9 cellular contexts compared by ENCODE assay signal in genomic region chr19:12331211-12331941, GRCh38. TPM values are rescaled to one million over a fixed set of nuclear protein-coding genes. Genes with fewer than 3 reads are reported as not detected.
DNase-seq lines count a peak whose midpoint lies in the region; ATAC-seq and TF ChIP-seq lines count a peak whose summit lies in the region.
"Had no signal": no experiment of that assay in that cellular context is flagged by ENCODE, and none has a peak within 500 bp of the region (broad histone marks: within the 10 kb centered on the region; RNA-seq: fewer than 3 reads in every experiment).

No MANE protein-coding gene starts in this region.

- DNase-seq in activated effector memory CD4-positive, alpha-beta T cell treated with Interleukin-2 at 50 U/mL for 16 hours, result peak; percentile 1
- DNase-seq in psoas muscle (no peak), COLO668 (lab: John Stamatoyannopoulos, UW; ENCODE audit: unreplicated experiment) (no peak), medulla oblongata (ENCODE audit: extremely low spot score) (no peak), upper lobe of right lung (no peak)

- H3K36me3 ChIP-seq in OCI-LY3 (replicated peaks; ENCODE audit: low read depth, low read length), result peaks cover 3% of the 10 kb centered on the region
- no peaks in the 10 kb centered on the region for H3K36me3 ChIP-seq in psoas muscle (ENCODE audit: insufficient read depth in 1 of 2, low read depth in 1 of 2)
- H3K36me3 ChIP-seq in upper lobe of right lung, result no peaks in the 10 kb centered on the region

- H3K4me3 ChIP-seq in GM08714 (ENCODE audit: low read length) (peak overlapping the region; percentile 50; the same call in 1 of the 2 replicates), OCI-LY3 (ENCODE audit: low read length) (peak overlapping the region; percentile 81), psoas muscle (no peak overlapping the region), upper lobe of right lung (no peak overlapping the region)

- WGBS in psoas muscle, 3 donors, result 72 to 83% (median 77%) methylated on average over 4 of the region's 4 CpGs

- no peak overlapping the region for H2AFZ ChIP-seq in OCI-LY3 (ENCODE audit: low read depth, low read length)

- no peak for ATAC-seq in psoas muscle
- no peak for ATAC-seq in HG02571 (IDR thresholded peaks at IDR 0.05; ENCODE audit: unreplicated experiment)
- no peak for ATAC-seq in upper lobe of right lung

- TF ChIP-seq CTCF in OCI-LY3 (IDR thresholded peaks at IDR 0.05; ENCODE audit: low read depth, low read length) (no peak), psoas muscle (IDR thresholded peaks at IDR 0.05) (no peak), upper lobe of right lung (IDR thresholded peaks at IDR 0.05) (no peak)

- peak overlapping the region; percentile 91 for H3K4me2 ChIP-seq in OCI-LY3 (ENCODE audit: low read length)

- H3K27ac ChIP-seq in OCI-LY3 (ENCODE audit: low read length) (no peak overlapping the region), psoas muscle (peak overlapping the region; percentile 1), upper lobe of right lung (no peak overlapping the region)

- H3K9ac ChIP-seq in OCI-LY3 (ENCODE audit: low read length), result peak overlapping the region; percentile 17; the same call in 1 of the 2 replicates

- H3K4me1 ChIP-seq in OCI-LY3 (ENCODE audit: low read length), result peaks cover 22% of the 10 kb centered on the region
- H3K4me1 ChIP-seq in psoas muscle, result peaks cover 19% of the 10 kb centered on the region
- peaks cover 14% of the 10 kb centered on the region for H3K4me1 ChIP-seq in upper lobe of right lung

- no peaks in the 10 kb centered on the region for H3K27me3 ChIP-seq in OCI-LY3 (ENCODE audit: low read depth, low read length)
- no peaks in the 10 kb centered on the region for H3K27me3 ChIP-seq in psoas muscle (ENCODE audit: insufficient read depth in 3 of 3, low read length in 2 of 3)
- no peaks in the 10 kb centered on the region for H3K27me3 ChIP-seq in upper lobe of right lung

- no peaks in the 10 kb centered on the region for H4K20me1 ChIP-seq in OCI-LY3 (ENCODE audit: insufficient read depth, low read length)

- intact Hi-C loops in psoas muscle (cut with DNase I), result loop anchor here (2.0 to 5.0 kb wide), 2 partner anchors 36 to 37 kb away; partner anchors contain the start of genes ZNF44 (in 1 of the 2) and ZNF442 (in 1 of the 2)
- intact Hi-C loops in upper lobe of right lung (cut with DNase I), result no loop called here

- no peaks in the 10 kb centered on the region for H3K9me3 ChIP-seq in OCI-LY3 (ENCODE audit: insufficient read depth, low read length)
- no peaks in the 10 kb centered on the region for H3K9me3 ChIP-seq in psoas muscle
- H3K9me3 ChIP-seq in upper lobe of right lung, result no peaks in the 10 kb centered on the region

- H3K79me2 ChIP-seq in OCI-LY3 (ENCODE audit: low read length), result peaks cover 7% of the 10 kb centered on the region; the same call in 1 of the 2 replicates

RNA-seq across cellular contexts. Expression of gene ZNF563, which starts 2.1 kb away (rescaled TPM):
- total RNA-seq in psoas muscle (1 to 10 TPM in 3 of 4 donors, under 1 TPM in 1; 0.84 to 2.5 (median 1.7) TPM), upper lobe of right lung (4.2 TPM)
- polyA plus RNA-seq in psoas muscle, result 1 to 10 TPM in 2 of 3 donors, under 1 TPM in 1; 0.90 to 7.6 (median 1.2) TPM
- total RNA-seq: NCI-H460 had no signal

RNA-seq across cellular contexts. Expression of gene ZNF442, which starts 34.1 kb away (rescaled TPM):
- total RNA-seq in psoas muscle, result 1 to 10 TPM in 3 of 4 donors, under 1 TPM in 1; 0.66 to 2.2 (median 1.3) TPM
- under 1 TPM; 0.13 to 0.56 (median 0.27) TPM for polyA plus RNA-seq in psoas muscle
- 5.1 TPM for total RNA-seq in upper lobe of right lung
- total RNA-seq: NCI-H460 had no signal

RNA-seq across cellular contexts. Expression of gene ZNF44, which starts 36.7 kb away (rescaled TPM):
- 1 to 10 TPM; 2.9 to 8.3 (median 6.0) TPM for total RNA-seq in psoas muscle
- 1 to 10 TPM; 2.6 to 8.5 (median 5.5) TPM for polyA plus RNA-seq in psoas muscle
- 12.6 TPM for total RNA-seq in upper lobe of right lung

Comparison
In these comparisons a context has a peak if more than half of its experiments do, and no peak if none do; other contexts are left out.
1. H3K4me3 ChIP-seq: peak in GM08714 (single experiment) and OCI-LY3 (single experiment); none in psoas muscle (single experiment) and upper lobe of right lung (single experiment).